17 cellular contexts compared by ENCODE assay signal in genomic region chr17:76992911-76993310, GRCh38.
DNase-seq lines count a peak whose midpoint lies in the region; ATAC-seq, FAIRE-seq and TF ChIP-seq lines count a peak whose summit lies in the region.
"Had no signal": no experiment of that assay in that cellular context is flagged by ENCODE, and none has a peak within 500 bp of the region (broad histone marks: within the 10 kb centered on the region; RNA-seq: fewer than 3 reads in every experiment).

No MANE protein-coding gene starts in this region.

- H3K4ac ChIP-seq in neuronal stem cell (ENCODE audit: low read length): no peak overlapping the region

- peak overlapping the region; percentile 10 for H3K27ac ChIP-seq in neuronal stem cell (replicated peaks; ENCODE audit: low read length)
- H3K27ac ChIP-seq: C4-2B, HL-60 had no signal

- no peak overlapping the region for H2AK5ac ChIP-seq in neuronal stem cell (ENCODE audit: low read depth, low read length)

- H2BK15ac ChIP-seq in neuronal stem cell (ENCODE audit: low read length): peak overlapping the region; percentile 13

- H3K14ac ChIP-seq in neuronal stem cell (ENCODE audit: low read length): no peak overlapping the region

- peak overlapping the region; percentile 16 for H2BK5ac ChIP-seq in neuronal stem cell (ENCODE audit: low read length)

- H3K36me3 Mint-ChIP-seq in T-helper 17 cell (ENCODE audit: low read depth): no peaks in the 10 kb centered on the region

- H3K27me3 Mint-ChIP-seq in T-helper 17 cell: no peaks in the 10 kb centered on the region

- no peaks in the 10 kb centered on the region for H3K79me1 ChIP-seq in neuronal stem cell (ENCODE audit: low read depth, low read length)

- peaks cover 22% of the 10 kb centered on the region for H3K4me1 Mint-ChIP-seq in T-helper 17 cell

- H2AFZ ChIP-seq in neuronal stem cell (ENCODE audit: low read length): no peak overlapping the region

- H3K18ac ChIP-seq in neuronal stem cell (ENCODE audit: low read length): no peak overlapping the region

- H3K9me3 ChIP-seq in T-helper 17 cell (ENCODE audit: control insufficient read depth, low read length, poor library complexity, severe bottlenecking) (no peaks in the 10 kb centered on the region), neuronal stem cell (replicated peaks in 1 of 2; ENCODE audit: control insufficient read depth in 2 of 2, insufficient read depth in 1 of 2, low read depth in 1 of 2, low read length in 2 of 2) (no peaks in the 10 kb centered on the region)
- H3K9me3 ChIP-seq: HAP-1 had no signal

- H3K27ac Mint-ChIP-seq in T-helper 17 cell: peak overlapping the region; percentile 98

- no peak overlapping the region for H3K9ac ChIP-seq in neuronal stem cell (ENCODE audit: low read depth, low read length, poor library complexity)

- no peak overlapping the region for H3K4me3 ChIP-seq in neuronal stem cell (ENCODE audit: low read length in 2 of 2)
- H3K4me3 ChIP-seq: HAP-1 had no signal

- H3K4me2 ChIP-seq in neuronal stem cell (ENCODE audit: insufficient read depth, low read length, poor library complexity, severe bottlenecking): no peak overlapping the region

- no peaks in the 10 kb centered on the region for H3K36me3 ChIP-seq in neuronal stem cell (replicated peaks in 1 of 2; ENCODE audit: control insufficient read depth in 2 of 2, insufficient read depth in 2 of 2, low read length in 2 of 2)
- H3K36me3 ChIP-seq: HAP-1 had no signal

- WGBS in neuronal stem cell (ENCODE audit: extremely low coverage in 2 of 2, insufficient read length in 2 of 2, insufficient replicate concordance in 1 of 2), 2 donors: no CpG with 5 or more reads among the region's 5 CpGs

- DNase-seq in NCI-H1105 treated with DMSO at 0.1 percent for 48 hours (lab: John Stamatoyannopoulos, UW) (peak; percentile 28), NCI-H1105 (lab: John Stamatoyannopoulos, UW) (no peak), D721Med (ENCODE audit: insufficient read length, low spot score) (peak; percentile 6), T-helper 17 cell (no peak), neuronal stem cell (ENCODE audit: low spot score) (no peak), LoVo (ENCODE audit: low spot score) (no peak), NCI-H2227 treated with DMSO at 0.1 percent for 48 hours (lab: John Stamatoyannopoulos, UW) (no peak)
- DNase-seq: DMS53, NCI-H146, NCI-H2081, NCI-H524 treated with DMSO at 0.1 percent for 48 hours, SIG-M5 had no signal

- no peaks in the 10 kb centered on the region for H3K27me3 ChIP-seq in neuronal stem cell (ENCODE audit: control insufficient read depth in 3 of 3, insufficient read depth in 3 of 3, low read depth in 1 of 3, low read length in 3 of 3)

- no peak for TF ChIP-seq CTCF in D721Med (IDR thresholded peaks at IDR 0.05; ENCODE audit: insufficient read depth, missing control alignments)

- H4K8ac ChIP-seq in neuronal stem cell (ENCODE audit: low read depth, low read length): no peak overlapping the region

- H3K4me3 Mint-ChIP-seq in T-helper 17 cell: no peak overlapping the region

- no peak overlapping the region for H2BK120ac ChIP-seq in neuronal stem cell (ENCODE audit: low read depth, low read length)

- ATAC-seq in T-helper 17 cell (no peak), GM19351 (IDR thresholded peaks at IDR 0.05; ENCODE audit: unreplicated experiment) (no peak)

- H2BK12ac ChIP-seq in neuronal stem cell (ENCODE audit: low read length): no peak overlapping the region

- no peak overlapping the region for H3K23ac ChIP-seq in neuronal stem cell (ENCODE audit: low read depth, low read length, poor library complexity)

- FAIRE-seq in D721Med (lab: Jason Lieb, UNC): no peak
- FAIRE-seq: A204.1 had no signal

- peaks cover 27 to 28% of the 10 kb centered on the region in 2 donors for H3K4me1 ChIP-seq in neuronal stem cell (ENCODE audit: control insufficient read depth in 2 of 2, insufficient read depth in 1 of 2, low read depth in 1 of 2, low read length in 2 of 2)

- H4K91ac ChIP-seq in neuronal stem cell (ENCODE audit: low read depth, low read length, poor library complexity): no peak overlapping the region

Comparison
In these comparisons a context has a peak if more than half of its experiments do, and no peak if none do; other contexts are left out.
1. DNase-seq: peak in NCI-H1105 treated with DMSO at 0.1 percent for 48 hours (single experiment) and D721Med (single experiment); none in NCI-H1105 (single experiment), T-helper 17 cell (0 of 3), neuronal stem cell (single experiment), LoVo (single experiment) and NCI-H2227 treated with DMSO at 0.1 percent for 48 hours (single experiment).